In genomic region chrX:42093756-42094155, GRCh38 we compare ENCODE assay signal across 14 cellular contexts.
DNase-seq lines count a peak whose midpoint lies in the region; ATAC-seq and TF ChIP-seq lines count a peak whose summit lies in the region.
"Had no signal": no experiment of that assay in that cellular context is flagged by ENCODE, and none has a peak within 500 bp of the region (broad histone marks: within the 10 kb centered on the region; RNA-seq: fewer than 3 reads in every experiment).

No MANE protein-coding gene starts in this region.

- TF ChIP-seq CTCF in osteocyte (IDR thresholded peaks at IDR 0.05) (no peak), MCF 10A (IDR thresholded peaks at IDR 0.05; ENCODE audit: unreplicated experiment) (no peak)

- intact Hi-C loops in activated CD4-positive, alpha-beta T cell treated with anti-CD3 and anti-CD28 coated beads for 36 hours (cut with DNase I, micrococcal nuclease), result no loop called here
- intact Hi-C loops in MCF 10A (cut with micrococcal nuclease), result no loop called here

- no peaks in the 10 kb centered on the region for H3K36me3 Mint-ChIP-seq in activated CD4-positive, alpha-beta T cell treated with anti-CD3 and anti-CD28 coated beads for 36 hours (ENCODE audit: low read depth)
- H3K36me3 Mint-ChIP-seq in activated T-helper 17 cell treated with anti-CD3 and anti-CD28 coated beads, Interleukin-2, amount 50 U/mL, for 72 hours (ENCODE audit: low read depth), result no peaks in the 10 kb centered on the region
- H3K36me3 Mint-ChIP-seq in osteocyte (ENCODE audit: unreplicated experiment) (no peaks in the 10 kb centered on the region), MCF 10A (ENCODE audit: insufficient read depth, unreplicated experiment) (no peaks in the 10 kb centered on the region)

- no peaks in the 10 kb centered on the region for H3K9me3 Mint-ChIP-seq in activated CD4-positive, alpha-beta T cell treated with anti-CD3 and anti-CD28 coated beads for 36 hours (ENCODE audit: low read depth)
- H3K9me3 Mint-ChIP-seq in activated T-helper 17 cell treated with anti-CD3 and anti-CD28 coated beads, Interleukin-2, amount 50 U/mL, for 72 hours, result no peaks in the 10 kb centered on the region
- H3K9me3 Mint-ChIP-seq in osteocyte (ENCODE audit: unreplicated experiment), result peaks cover 6% of the 10 kb centered on the region
- no peaks in the 10 kb centered on the region for H3K9me3 Mint-ChIP-seq in MCF 10A (ENCODE audit: unreplicated experiment)

- CTCF ChIA-PET in activated CD4-positive, alpha-beta T cell treated with anti-CD3 and anti-CD28 coated beads for 36 hours (lab: Charles Lee), result no interaction called here
- CTCF ChIA-PET in MCF 10A (lab: Yijun Ruan, JAX), result no interaction called here

- POLR2A ChIA-PET in activated CD4-positive, alpha-beta T cell treated with anti-CD3 and anti-CD28 coated beads for 36 hours (lab: Charles Lee), result no interaction called here
- POLR2A ChIA-PET in MCF 10A (lab: Yijun Ruan, JAX), result no interaction called here

- DNase-seq in activated CD4-positive, alpha-beta T cell treated with anti-CD3 and anti-CD28 coated beads for 36 hours, result peak; percentile 12
- DNase-seq in activated CD4-positive, alpha-beta T cell treated with anti-CD3 and anti-CD28 coated beads for 1 hour, result no peak
- DNase-seq in osteocyte (ENCODE audit: extremely low spot score, unreplicated experiment), result no peak
- no peak for DNase-seq in MCF 10A (ENCODE audit: unreplicated experiment)
- DNase-seq in activated effector memory CD4-positive, alpha-beta T cell treated with anti-CD3 and anti-CD28 coated beads, Interleukin-2, amount 50 U/mL, for 16 hours, result no peak
- DNase-seq in NCI-H128 (lab: John Stamatoyannopoulos, UW; ENCODE audit: unreplicated experiment), result no peak
- DNase-seq: 8988T; activated CD4-positive, CD25-positive, alpha-beta regulatory T cell treated with anti-CD3 and anti-CD28 coated beads, Interleukin-2, amount 50 U/mL, for 72 hours; cortex of kidney; left ventricle myocardium inferior; NCI-H82; transverse colon had no signal

- ATAC-seq in activated CD4-positive, alpha-beta T cell treated with anti-CD3 and anti-CD28 coated beads for 36 hours, result peak; percentile 81
- peak; percentile 91 for ATAC-seq in HG02588 (IDR thresholded peaks at IDR 0.05; ENCODE audit: unreplicated experiment)
- peak; percentile 94 for ATAC-seq in activated T-helper 17 cell treated with anti-CD3 and anti-CD28 coated beads, Interleukin-2, amount 50 U/mL, for 72 hours (replicated peaks)

- no TSS peak for BruUV-seq in MCF 10A (replicated peaks; lab: Mats Ljungman, UMichigan)

- no peaks in the 10 kb centered on the region for H3K27me3 Mint-ChIP-seq in activated CD4-positive, alpha-beta T cell treated with anti-CD3 and anti-CD28 coated beads for 36 hours
- no peaks in the 10 kb centered on the region for H3K27me3 Mint-ChIP-seq in activated T-helper 17 cell treated with anti-CD3 and anti-CD28 coated beads, Interleukin-2, amount 50 U/mL, for 72 hours
- H3K27me3 Mint-ChIP-seq in osteocyte (ENCODE audit: unreplicated experiment) (no peaks in the 10 kb centered on the region), MCF 10A (ENCODE audit: insufficient read depth, unreplicated experiment) (peaks cover 50% of the 10 kb centered on the region)

- no peak overlapping the region for H3K4me3 Mint-ChIP-seq in activated CD4-positive, alpha-beta T cell treated with anti-CD3 and anti-CD28 coated beads for 36 hours
- H3K4me3 Mint-ChIP-seq in activated T-helper 17 cell treated with anti-CD3 and anti-CD28 coated beads, Interleukin-2, amount 50 U/mL, for 72 hours, result peak overlapping the region; percentile 54
- H3K4me3 Mint-ChIP-seq in osteocyte (ENCODE audit: unreplicated experiment), result no peak overlapping the region
- H3K4me3 Mint-ChIP-seq in MCF 10A (ENCODE audit: unreplicated experiment), result no peak overlapping the region

- no peak overlapping the region for H3K27ac Mint-ChIP-seq in activated CD4-positive, alpha-beta T cell treated with anti-CD3 and anti-CD28 coated beads for 36 hours
- peak overlapping the region; percentile 33 for H3K27ac Mint-ChIP-seq in activated T-helper 17 cell treated with anti-CD3 and anti-CD28 coated beads, Interleukin-2, amount 50 U/mL, for 72 hours
- H3K27ac Mint-ChIP-seq in osteocyte (ENCODE audit: unreplicated experiment) (peak overlapping the region; percentile 1), MCF 10A (ENCODE audit: low read depth, unreplicated experiment) (no peak overlapping the region)

- H3K4me1 Mint-ChIP-seq in activated CD4-positive, alpha-beta T cell treated with anti-CD3 and anti-CD28 coated beads for 36 hours, result peaks cover 20% of the 10 kb centered on the region
- H3K4me1 Mint-ChIP-seq in activated T-helper 17 cell treated with anti-CD3 and anti-CD28 coated beads, Interleukin-2, amount 50 U/mL, for 72 hours, result peaks cover 11% of the 10 kb centered on the region
- H3K4me1 Mint-ChIP-seq in osteocyte (ENCODE audit: unreplicated experiment) (peaks cover 10% of the 10 kb centered on the region), MCF 10A (ENCODE audit: insufficient read depth, unreplicated experiment) (no peaks in the 10 kb centered on the region)

Comparison
In these comparisons a context has a peak if more than half of its experiments do, and no peak if none do; other contexts are left out.
1. H3K27ac Mint-ChIP-seq: peak in activated T-helper 17 cell treated with anti-CD3 and anti-CD28 coated beads, Interleukin-2, amount 50 U/mL, for 72 hours (single experiment) and osteocyte (single experiment); none in activated CD4-positive, alpha-beta T cell treated with anti-CD3 and anti-CD28 coated beads for 36 hours (single experiment) and MCF 10A (single experiment).
2. Peak in every context shown above with its lines, with median percentiles within 50 percentile points of each other: ATAC-seq.